In the genomic region with DNA sequence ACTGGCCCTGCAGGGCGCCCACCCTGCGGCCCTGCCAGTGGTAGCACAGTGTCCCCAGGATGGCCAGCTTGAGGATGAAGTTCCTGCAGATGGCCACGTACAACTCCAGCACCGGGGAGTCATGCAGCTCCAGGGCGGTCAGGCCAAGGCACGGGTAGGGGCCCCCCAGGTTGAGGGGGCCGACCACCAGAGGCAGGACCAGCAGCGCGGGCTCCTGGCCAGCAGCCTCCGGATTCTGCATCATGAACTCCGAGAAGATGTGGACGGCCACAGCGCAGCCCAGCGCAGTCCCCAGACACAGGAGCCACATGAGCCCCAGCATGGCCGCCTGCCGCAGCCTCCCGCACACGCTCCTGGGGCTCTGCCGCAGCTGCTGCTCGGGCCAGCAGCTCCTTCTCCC, we compare ENCODE assay signal across 2 cellular contexts.
TF ChIP-seq lines count a peak whose summit lies in the region.

No MANE protein-coding gene starts in this region.

TF ChIP-seq in SK-N-SH, 30 proteins besides CTCF, POLR2A, EP300 and RAD21 (continued from another document):
- TF ChIP-seq RCOR1 (IDR thresholded peaks at IDR 0.05; ENCODE audit: low read length) (no peak), YY1 (IDR thresholded peaks at IDR 0.05; ENCODE audit: low read depth) (no peak), FOXJ3 (CRISPR knock-in tag; IDR thresholded peaks at IDR 0.05) (no peak), SMC3 (IDR thresholded peaks at IDR 0.05; ENCODE audit: low read depth, low read length) (no peak), TCF12 (IDR thresholded peaks at IDR 0.05) (no peak), TEAD4 (IDR thresholded peaks at IDR 0.05; ENCODE audit: borderline replicate concordance, insufficient read depth) (no peak), MXI1 (IDR thresholded peaks at IDR 0.05; ENCODE audit: low read depth, low read length) (no peak), NRF1 (IDR thresholded peaks at IDR 0.05; ENCODE audit: low read depth, low read length) (no peak)
- TF ChIP-seq, protein P1, sequence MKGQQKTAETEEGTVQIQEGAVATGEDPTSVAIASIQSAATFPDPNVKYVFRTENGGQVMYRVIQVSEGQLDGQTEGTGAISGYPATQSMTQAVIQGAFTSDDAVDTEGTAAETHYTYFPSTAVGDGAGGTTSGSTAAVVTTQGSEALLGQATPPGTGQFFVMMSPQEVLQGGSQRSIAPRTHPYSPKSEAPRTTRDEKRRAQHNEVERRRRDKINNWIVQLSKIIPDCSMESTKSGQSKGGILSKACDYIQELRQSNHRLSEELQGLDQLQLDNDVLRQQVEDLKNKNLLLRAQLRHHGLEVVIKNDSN (IDR thresholded peaks at IDR 0.05; ENCODE audit: borderline replicate concordance, low read depth), result no peak

TF ChIP-seq in HepG2, 621 proteins besides CTCF, POLR2A, EP300 and RAD21 (continued from another document):
- no peak for TF ChIP-seq NR2F6 (IDR thresholded peaks at IDR 0.05)
- TF ChIP-seq NR2F6 (CRISPR knock-in tag; IDR thresholded peaks at IDR 0.05), result no peak
- TF ChIP-seq BHLHE40 (IDR thresholded peaks at IDR 0.05; ENCODE audit: low read length), result no peak
- no peak for TF ChIP-seq KLF9 (CRISPR knock-in tag; IDR thresholded peaks at IDR 0.05; ENCODE audit: low read depth)
- TF ChIP-seq ZFAT (CRISPR knock-in tag; conservative IDR thresholded peaks at IDR 0.05), result no peak
- TF ChIP-seq ZFP82 (CRISPR knock-in tag; IDR thresholded peaks at IDR 0.05; ENCODE audit: borderline replicate concordance), result no peak
- no peak for TF ChIP-seq ETV5 (CRISPR knock-in tag; IDR thresholded peaks at IDR 0.05; ENCODE audit: borderline replicate concordance)
